Comparison of ENCODE assay signal across 10 cellular contexts in genomic region chr13:98839826-98840769, GRCh38.
DNase-seq lines count a peak whose midpoint lies in the region; FAIRE-seq and TF ChIP-seq lines count a peak whose summit lies in the region.
"Had no signal": no experiment of that assay in that cellular context is flagged by ENCODE, and none has a peak within 500 bp of the region (broad histone marks: within the 10 kb centered on the region; RNA-seq: fewer than 3 reads in every experiment).

No MANE protein-coding gene starts in this region.

- H3K79me2 ChIP-seq in GM23248 (ENCODE audit: insufficient read depth) (no peaks in the 10 kb centered on the region), keratinocyte (ENCODE audit: control insufficient read depth, insufficient read depth, low read length) (no peaks in the 10 kb centered on the region)

- TF ChIP-seq CTCF in brain (conservative IDR thresholded peaks at IDR 0.05) (peak; percentile 68 to 84), keratinocyte (optimal IDR thresholded peaks at IDR 0.05 in 1 of 3, IDR thresholded peaks at IDR 0.05 in 1 of 3, conservative IDR thresholded peaks at IDR 0.05 in 1 of 3; ENCODE audit: extremely low read depth in 1 of 3, insufficient read depth in 2 of 3, low read length in 3 of 3) (peak; percentile 82 to 86 (median 85))

- peak; percentile 81 for FAIRE-seq in keratinocyte (lab: Jason Lieb, UNC)

- H3K9me3 Mint-ChIP-seq in brain = no peaks in the 10 kb centered on the region
- H3K9me3 Mint-ChIP-seq: CD8-positive, alpha-beta memory T cell; immature natural killer cell had no signal

- no peaks in the 10 kb centered on the region for H3K9me1 ChIP-seq in keratinocyte (ENCODE audit: control insufficient read depth, extremely low read depth, insufficient read depth, low read length)

- in situ Hi-C loops in GM23248 (cut with MboI) = loop anchor here (25.0 kb wide), 1 partner anchor 378 kb away; no protein-coding TSS in a partner anchor

- H3K4me3 ChIP-seq in GM23248 (no peak overlapping the region), SK-N-MC (peak overlapping the region; percentile 22; the same call in 1 of the 2 replicates), keratinocyte (ENCODE audit: control insufficient read depth in 2 of 3, extremely low read depth in 1 of 3, insufficient read depth in 2 of 3, low read depth in 1 of 3, low read length in 3 of 3) (no peak overlapping the region)

- no peaks in the 10 kb centered on the region for H3K36me3 Mint-ChIP-seq in brain

- DNase-seq in NCI-H2171 treated with DMSO at 0.1 percent for 48 hours (lab: John Stamatoyannopoulos, UW) (peak; percentile 33), NCI-H2171 (lab: John Stamatoyannopoulos, UW) (no peak), GM23248 (peak; percentile 81), HuH-7.5 (ENCODE audit: low spot score) (peak; percentile 38), SK-N-MC (ENCODE audit: low read depth, low spot score) (no peak), keratinocyte (ENCODE audit: low read depth, low spot score) (no peak)
- DNase-seq in stimulated activated CD4-positive, alpha-beta T cell treated with anti-CD3 and anti-CD28 coated beads, Interleukin-2, amount 100 ng/mL, for 24 hours = peak; percentile 52 to 61

- H3K27ac Mint-ChIP-seq in brain = peak overlapping the region; percentile 8 to 74 (median 20)
- H3K27ac Mint-ChIP-seq: immature natural killer cell had no signal

- H3K4me1 Mint-ChIP-seq in brain = peaks cover 50% of the 10 kb centered on the region
- H3K4me1 Mint-ChIP-seq: CD8-positive, alpha-beta memory T cell; immature natural killer cell had no signal

- no peaks in the 10 kb centered on the region for H3K27me3 Mint-ChIP-seq in brain
- H3K27me3 Mint-ChIP-seq: CD8-positive, alpha-beta memory T cell had no signal

- H3K4me2 ChIP-seq in GM23248 (ENCODE audit: unreplicated experiment) (no peak overlapping the region), keratinocyte (ENCODE audit: control insufficient read depth, extremely low read depth, insufficient read depth, low read depth, low read length) (no peak overlapping the region)

- H3K9me2 ChIP-seq in GM23248 (ENCODE audit: insufficient read depth) = no peaks in the 10 kb centered on the region

- H3K27me3 ChIP-seq in GM23248 (replicated peaks; ENCODE audit: insufficient read depth) = no peaks in the 10 kb centered on the region
- H3K27me3 ChIP-seq in keratinocyte (ENCODE audit: control insufficient read depth, extremely low read depth, insufficient read depth, low read length) = no peaks in the 10 kb centered on the region

- H3K9ac ChIP-seq in GM23248 (no peak overlapping the region), SK-N-MC (ENCODE audit: insufficient read length) (peak overlapping the region; percentile 18), keratinocyte (ENCODE audit: control insufficient read depth, extremely low read depth, insufficient read depth, low read length) (no peak overlapping the region)

- 45 to 47% methylated on average over 14 of the region's 14 CpGs for WGBS in GM23248 (ENCODE audit: low coverage in 1 of 2, low lambda C conversion rate in 2 of 2, missing lambda C conversion rate in 2 of 2), 2 experiments

- dilution Hi-C loops in keratinocyte (cut with MboI; ENCODE audit: extremely low pct_ligation_motif_present, low sequenced_read_pairs) = no loop called here

- H3K4me3 Mint-ChIP-seq in brain = no peak overlapping the region
- H3K4me3 Mint-ChIP-seq: CD8-positive, alpha-beta memory T cell; immature natural killer cell had no signal

- H3K4me1 ChIP-seq in GM23248 (ENCODE audit: insufficient read depth) = peaks cover 17% of the 10 kb centered on the region
- peaks cover 4% of the 10 kb centered on the region for H3K4me1 ChIP-seq in keratinocyte (ENCODE audit: control insufficient read depth, extremely low read depth, insufficient read depth, low read length)

- H3F3A ChIP-seq in GM23248 (ENCODE audit: insufficient read depth) = peaks cover 6% of the 10 kb centered on the region; the same call in 1 of the 2 replicates

- H3K27ac ChIP-seq in GM23248 = no peak overlapping the region
- peak overlapping the region; percentile 72; the same call in 1 of the 2 replicates for H3K27ac ChIP-seq in SK-N-MC
- peak overlapping the region; percentile 16 for H3K27ac ChIP-seq in keratinocyte (ENCODE audit: control insufficient read depth, insufficient read depth, low read length)

- H2AFZ ChIP-seq in GM23248 (no peak overlapping the region), keratinocyte (ENCODE audit: control insufficient read depth, low read length) (no peak overlapping the region)

- H4K20me1 ChIP-seq in GM23248 (ENCODE audit: insufficient read depth) (no peaks in the 10 kb centered on the region), keratinocyte (ENCODE audit: control insufficient read depth, extremely low read depth, insufficient read depth, low read length) (no peaks in the 10 kb centered on the region)

- no peaks in the 10 kb centered on the region for H3K9me3 ChIP-seq in GM23248 (ENCODE audit: low read depth)
- no peaks in the 10 kb centered on the region for H3K9me3 ChIP-seq in SK-N-MC (ENCODE audit: low read depth, low read length)
- no peaks in the 10 kb centered on the region for H3K9me3 ChIP-seq in keratinocyte (ENCODE audit: control insufficient read depth, low read depth, low read length)

- no peaks in the 10 kb centered on the region for H3K36me3 ChIP-seq in GM23248 (ENCODE audit: low read depth)
- no peaks in the 10 kb centered on the region for H3K36me3 ChIP-seq in SK-N-MC (ENCODE audit: insufficient read depth, low read length)
- H3K36me3 ChIP-seq in keratinocyte (ENCODE audit: control insufficient read depth in 2 of 2, extremely low read depth in 1 of 2, insufficient read depth in 2 of 2, low read length in 2 of 2) = peaks cover 14 to 25% of the 10 kb centered on the region in 2 experiments

Comparison
In these comparisons a context has a peak if more than half of its experiments do, and no peak if none do; other contexts are left out.
1. DNase-seq: peak in NCI-H2171 treated with DMSO at 0.1 percent for 48 hours (single experiment), GM23248 (single experiment), HuH-7.5 (single experiment) and stimulated activated CD4-positive, alpha-beta T cell treated with anti-CD3 and anti-CD28 coated beads, Interleukin-2, amount 100 ng/mL, for 24 hours (2 of 2); none in NCI-H2171 (single experiment), SK-N-MC (single experiment) and keratinocyte (single experiment).